ENCODE assay signal across 9 cellular contexts in genomic region chr15:100671858-100672543, GRCh38.
A peak's percentile ranks its signal among the peaks of the same experiment; 100 is the strongest.
DNase-seq lines count a peak whose midpoint lies in the region; ATAC-seq and TF ChIP-seq lines count a peak whose summit lies in the region.
"Had no signal": no experiment of that assay in that cellular context is flagged by ENCODE, and none has a peak within 500 bp of the region (broad histone marks: within the 10 kb centered on the region; RNA-seq: fewer than 3 reads in every experiment).

No MANE protein-coding gene starts in this region.

- no peak overlapping the region for H3K27ac Mint-ChIP-seq in glutamatergic neuron (ENCODE audit: unreplicated experiment)
- H3K27ac Mint-ChIP-seq: CD4-positive, CD25-positive, alpha-beta regulatory T cell had no signal

- ATAC-seq in RWPE2 (ENCODE audit: low read depth): peak; percentile 87

- H3K36me3 Mint-ChIP-seq in glutamatergic neuron (ENCODE audit: unreplicated experiment): no peaks in the 10 kb centered on the region
- H3K36me3 Mint-ChIP-seq: CD4-positive, CD25-positive, alpha-beta regulatory T cell had no signal

- intact Hi-C loops in transverse colon (cut with DNase I; ENCODE audit: low total_unique reads) (no loop called here), posterior vena cava (cut with DNase I) (loop anchor here in 1 of 2 donors (5.0 kb wide), 1 partner anchor 160 kb away; no protein-coding TSS in a partner anchor)

- WGBS in transverse colon (ENCODE audit: low coverage in 1 of 2), 2 donors: 47 to 61% methylated on average over 13 of the region's 13 CpGs

- no peak for TF ChIP-seq EP300 in transverse colon (IDR thresholded peaks at IDR 0.05; ENCODE audit: low read depth)

- H3K9me3 ChIP-seq in RWPE2 (ENCODE audit: severe bottlenecking): no peaks in the 10 kb centered on the region
- H3K9me3 ChIP-seq in transverse colon: no peaks in the 10 kb centered on the region

- no peaks in the 10 kb centered on the region for H3K36me3 ChIP-seq in RWPE2 (ENCODE audit: low read depth)
- no peaks in the 10 kb centered on the region for H3K36me3 ChIP-seq in transverse colon

- no peak for TF ChIP-seq POLR2A in transverse colon (IDR thresholded peaks at IDR 0.05)

- in situ Hi-C loops in transverse colon (cut with MboI; ENCODE audit: low pct_ligation_motif_present in 1 of 4, low pct_unique_long_range_greater_than_20kb in 1 of 4, low sequenced_read_pairs in 3 of 4): loop anchor here in 1 of 4 donors (25.0 kb wide), 1 partner anchor 190 kb away; no protein-coding TSS in a partner anchor

- peaks cover 4% of the 10 kb centered on the region for H3K9me3 Mint-ChIP-seq in glutamatergic neuron (ENCODE audit: unreplicated experiment)

- H3K4me3 ChIP-seq in RWPE2 (ENCODE audit: severe bottlenecking) (no peak overlapping the region), transverse colon (no peak overlapping the region)

- no peaks in the 10 kb centered on the region for H3K27me3 ChIP-seq in RWPE2 (ENCODE audit: insufficient read depth, poor library complexity, severe bottlenecking)
- H3K27me3 ChIP-seq in transverse colon: no peaks in the 10 kb centered on the region

- H3K27ac ChIP-seq in RWPE2 (ENCODE audit: poor library complexity, severe bottlenecking): peak overlapping the region; percentile 0
- H3K27ac ChIP-seq in transverse colon: no peak overlapping the region

- H3K4me1 ChIP-seq in RWPE2 (ENCODE audit: insufficient read depth, poor library complexity, severe bottlenecking): peaks cover 6% of the 10 kb centered on the region
- peaks cover 0 to 5% (median 0%) of the 10 kb centered on the region in 4 donors for H3K4me1 ChIP-seq in transverse colon

- peaks cover 1% of the 10 kb centered on the region for H3K27me3 Mint-ChIP-seq in glutamatergic neuron (ENCODE audit: unreplicated experiment)

- no peak overlapping the region for H3K4me3 Mint-ChIP-seq in glutamatergic neuron (ENCODE audit: unreplicated experiment)
- H3K4me3 Mint-ChIP-seq: CD4-positive, CD25-positive, alpha-beta regulatory T cell had no signal

- TF ChIP-seq CTCF in RWPE2 (IDR thresholded peaks at IDR 0.05; ENCODE audit: poor library complexity, severe bottlenecking): peak; percentile 92
- TF ChIP-seq CTCF in glutamatergic neuron (IDR thresholded peaks at IDR 0.05; ENCODE audit: partially characterized antibody, unreplicated experiment): peak; percentile 26
- TF ChIP-seq CTCF in transverse colon (IDR thresholded peaks at IDR 0.05): peak; percentile 23 to 37 (median 25)

- H3K4me1 Mint-ChIP-seq in glutamatergic neuron (ENCODE audit: low read depth, unreplicated experiment): peaks cover 2% of the 10 kb centered on the region
- H3K4me1 Mint-ChIP-seq: CD4-positive, CD25-positive, alpha-beta regulatory T cell had no signal

- DNase-seq in NCI-H526 (lab: John Stamatoyannopoulos, UW) (peak; percentile 13 to 48), NCI-H526 treated with DMSO at 0.1 percent for 48 hours (lab: John Stamatoyannopoulos, UW) (no peak), RWPE2 (ENCODE audit: low spot score) (no peak), glutamatergic neuron (no peak), transverse colon (no peak), inferior parietal cortex (ENCODE audit: extremely low spot score) (no peak), middle frontal gyrus (ENCODE audit: extremely low spot score, low spot score) (no peak), posterior vena cava (ENCODE audit: low spot score) (no peak)
- DNase-seq: CD4-positive, CD25-positive, alpha-beta regulatory T cell had no signal

Comparison
In these comparisons a context has a peak if more than half of its experiments do, and no peak if none do; other contexts are left out.
1. DNase-seq: peak in NCI-H526 (2 of 2); none in NCI-H526 treated with DMSO at 0.1 percent for 48 hours (single experiment), RWPE2 (single experiment), glutamatergic neuron (single experiment), transverse colon (single experiment), inferior parietal cortex (single experiment), middle frontal gyrus (single experiment) and posterior vena cava (single experiment).
2. CTCF ChIP-seq: peak in every context shown above with its lines; median percentile 92 in RWPE2; 26 in glutamatergic neuron; 25 in transverse colon.